ENCODE assay signal across 3 cellular contexts in the genomic region with DNA sequence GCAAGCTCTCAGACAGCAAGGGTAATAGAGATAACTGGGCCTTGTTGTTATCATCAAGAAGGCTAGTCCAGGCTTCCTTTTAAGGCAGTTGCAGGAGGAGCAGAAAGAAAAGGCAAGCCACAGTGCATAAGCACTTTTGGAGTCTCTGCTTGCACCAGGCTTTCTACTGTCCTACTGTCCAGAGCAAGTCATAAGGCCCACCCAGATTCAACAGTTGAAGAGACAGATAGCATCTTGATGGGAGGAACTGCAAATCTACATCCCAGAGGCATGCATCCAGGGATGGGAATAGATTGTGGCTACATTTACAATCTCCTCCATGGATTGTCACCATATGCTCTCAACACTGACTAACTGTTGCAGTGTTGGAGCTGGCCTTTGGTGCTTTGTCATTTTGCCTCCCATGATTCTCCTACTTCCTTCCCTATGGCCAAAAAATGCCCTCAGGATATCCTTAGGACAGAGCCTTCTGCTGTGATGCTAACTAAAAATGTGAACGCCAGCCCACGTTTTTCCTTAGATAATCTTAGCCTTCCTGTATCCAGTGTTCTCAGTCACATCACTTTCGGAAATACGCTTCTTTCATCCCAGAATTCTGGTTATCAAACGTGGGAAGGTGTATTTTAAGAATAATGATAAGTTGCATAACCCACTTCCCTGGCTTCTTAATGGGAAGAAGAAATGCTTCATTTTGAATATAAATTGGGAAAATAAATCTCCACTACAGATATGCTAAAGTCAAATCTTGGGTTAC.
TF ChIP-seq lines count a peak whose summit lies in the region.

No MANE protein-coding gene starts in this region.

TF ChIP-seq in liver, 16 proteins besides CTCF, POLR2A, EP300 and RAD21:
- peak; percentile 24 for TF ChIP-seq NR2F2 (IDR thresholded peaks at IDR 0.05)
- TF ChIP-seq, protein P1, sequence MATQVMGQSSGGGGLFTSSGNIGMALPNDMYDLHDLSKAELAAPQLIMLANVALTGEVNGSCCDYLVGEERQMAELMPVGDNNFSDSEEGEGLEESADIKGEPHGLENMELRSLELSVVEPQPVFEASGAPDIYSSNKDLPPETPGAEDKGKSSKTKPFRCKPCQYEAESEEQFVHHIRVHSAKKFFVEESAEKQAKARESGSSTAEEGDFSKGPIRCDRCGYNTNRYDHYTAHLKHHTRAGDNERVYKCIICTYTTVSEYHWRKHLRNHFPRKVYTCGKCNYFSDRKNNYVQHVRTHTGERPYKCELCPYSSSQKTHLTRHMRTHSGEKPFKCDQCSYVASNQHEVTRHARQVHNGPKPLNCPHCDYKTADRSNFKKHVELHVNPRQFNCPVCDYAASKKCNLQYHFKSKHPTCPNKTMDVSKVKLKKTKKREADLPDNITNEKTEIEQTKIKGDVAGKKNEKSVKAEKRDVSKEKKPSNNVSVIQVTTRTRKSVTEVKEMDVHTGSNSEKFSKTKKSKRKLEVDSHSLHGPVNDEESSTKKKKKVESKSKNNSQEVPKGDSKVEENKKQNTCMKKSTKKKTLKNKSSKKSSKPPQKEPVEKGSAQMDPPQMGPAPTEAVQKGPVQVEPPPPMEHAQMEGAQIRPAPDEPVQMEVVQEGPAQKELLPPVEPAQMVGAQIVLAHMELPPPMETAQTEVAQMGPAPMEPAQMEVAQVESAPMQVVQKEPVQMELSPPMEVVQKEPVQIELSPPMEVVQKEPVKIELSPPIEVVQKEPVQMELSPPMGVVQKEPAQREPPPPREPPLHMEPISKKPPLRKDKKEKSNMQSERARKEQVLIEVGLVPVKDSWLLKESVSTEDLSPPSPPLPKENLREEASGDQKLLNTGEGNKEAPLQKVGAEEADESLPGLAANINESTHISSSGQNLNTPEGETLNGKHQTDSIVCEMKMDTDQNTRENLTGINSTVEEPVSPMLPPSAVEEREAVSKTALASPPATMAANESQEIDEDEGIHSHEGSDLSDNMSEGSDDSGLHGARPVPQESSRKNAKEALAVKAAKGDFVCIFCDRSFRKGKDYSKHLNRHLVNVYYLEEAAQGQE (IDR thresholded peaks at IDR 0.05) = no peak
- TF ChIP-seq, protein P2, sequence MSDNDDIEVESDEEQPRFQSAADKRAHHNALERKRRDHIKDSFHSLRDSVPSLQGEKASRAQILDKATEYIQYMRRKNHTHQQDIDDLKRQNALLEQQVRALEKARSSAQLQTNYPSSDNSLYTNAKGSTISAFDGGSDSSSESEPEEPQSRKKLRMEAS (IDR thresholded peaks at IDR 0.05) = peak; percentile 44

TF ChIP-seq in HepG2, 621 proteins besides CTCF, POLR2A, EP300 and RAD21:
- TF ChIP-seq GLI4 (CRISPR knock-in tag; IDR thresholded peaks at IDR 0.05; ENCODE audit: borderline replicate concordance) (no peak), CREM (IDR thresholded peaks at IDR 0.05) (no peak), CREM (CRISPR knock-in tag; IDR thresholded peaks at IDR 0.05) (no peak), RFX1 (IDR thresholded peaks at IDR 0.05) (no peak)
- TF ChIP-seq, protein P3, sequence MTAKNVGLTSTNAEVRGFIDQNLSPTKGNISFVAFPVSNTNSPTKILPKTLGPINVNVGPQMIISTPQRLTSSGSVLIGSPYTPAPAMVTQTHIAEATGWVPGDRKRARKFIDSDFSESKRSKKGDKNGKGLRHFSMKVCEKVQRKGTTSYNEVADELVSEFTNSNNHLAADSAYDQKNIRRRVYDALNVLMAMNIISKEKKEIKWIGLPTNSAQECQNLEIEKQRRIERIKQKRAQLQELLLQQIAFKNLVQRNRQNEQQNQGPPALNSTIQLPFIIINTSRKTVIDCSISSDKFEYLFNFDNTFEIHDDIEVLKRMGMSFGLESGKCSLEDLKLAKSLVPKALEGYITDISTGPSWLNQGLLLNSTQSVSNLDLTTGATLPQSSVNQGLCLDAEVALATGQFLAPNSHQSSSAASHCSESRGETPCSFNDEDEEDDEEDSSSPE (CRISPR knock-in tag; IDR thresholded peaks at IDR 0.05) = no peak
- TF ChIP-seq, protein P4, sequence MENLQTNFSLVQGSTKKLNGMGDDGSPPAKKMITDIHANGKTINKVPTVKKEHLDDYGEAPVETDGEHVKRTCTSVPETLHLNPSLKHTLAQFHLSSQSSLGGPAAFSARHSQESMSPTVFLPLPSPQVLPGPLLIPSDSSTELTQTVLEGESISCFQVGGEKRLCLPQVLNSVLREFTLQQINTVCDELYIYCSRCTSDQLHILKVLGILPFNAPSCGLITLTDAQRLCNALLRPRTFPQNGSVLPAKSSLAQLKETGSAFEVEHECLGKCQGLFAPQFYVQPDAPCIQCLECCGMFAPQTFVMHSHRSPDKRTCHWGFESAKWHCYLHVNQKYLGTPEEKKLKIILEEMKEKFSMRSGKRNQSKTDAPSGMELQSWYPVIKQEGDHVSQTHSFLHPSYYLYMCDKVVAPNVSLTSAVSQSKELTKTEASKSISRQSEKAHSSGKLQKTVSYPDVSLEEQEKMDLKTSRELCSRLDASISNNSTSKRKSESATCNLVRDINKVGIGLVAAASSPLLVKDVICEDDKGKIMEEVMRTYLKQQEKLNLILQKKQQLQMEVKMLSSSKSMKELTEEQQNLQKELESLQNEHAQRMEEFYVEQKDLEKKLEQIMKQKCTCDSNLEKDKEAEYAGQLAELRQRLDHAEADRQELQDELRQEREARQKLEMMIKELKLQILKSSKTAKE (CRISPR knock-in tag; IDR thresholded peaks at IDR 0.05; ENCODE audit: borderline replicate concordance) = no peak
- TF ChIP-seq, protein P5, sequence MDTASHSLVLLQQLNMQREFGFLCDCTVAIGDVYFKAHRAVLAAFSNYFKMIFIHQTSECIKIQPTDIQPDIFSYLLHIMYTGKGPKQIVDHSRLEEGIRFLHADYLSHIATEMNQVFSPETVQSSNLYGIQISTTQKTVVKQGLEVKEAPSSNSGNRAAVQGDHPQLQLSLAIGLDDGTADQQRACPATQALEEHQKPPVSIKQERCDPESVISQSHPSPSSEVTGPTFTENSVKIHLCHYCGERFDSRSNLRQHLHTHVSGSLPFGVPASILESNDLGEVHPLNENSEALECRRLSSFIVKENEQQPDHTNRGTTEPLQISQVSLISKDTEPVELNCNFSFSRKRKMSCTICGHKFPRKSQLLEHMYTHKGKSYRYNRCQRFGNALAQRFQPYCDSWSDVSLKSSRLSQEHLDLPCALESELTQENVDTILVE (CRISPR knock-in tag; IDR thresholded peaks at IDR 0.05) = no peak
TF ChIP-seq in HepG2: peak in this region for 0.

TF ChIP-seq in H1, 55 proteins besides CTCF, POLR2A, EP300 and RAD21:
- TF ChIP-seq CBX8 (IDR thresholded peaks at IDR 0.05; ENCODE audit: borderline replicate concordance, low read depth, low read length) (no peak), JUND (IDR thresholded peaks at IDR 0.05; ENCODE audit: low read length) (no peak), KDM4A (IDR thresholded peaks at IDR 0.05; ENCODE audit: low read depth, low read length, severe bottlenecking) (no peak), YY1 (IDR thresholded peaks at IDR 0.05; ENCODE audit: low read depth, low read length) (no peak), HDAC2 (IDR thresholded peaks at IDR 0.05; ENCODE audit: borderline replicate concordance in 1 of 2, low read depth in 2 of 2, low read length in 2 of 2) (no peak), MAFK (IDR thresholded peaks at IDR 0.05; ENCODE audit: low read depth, low read length) (no peak), CHD2 (IDR thresholded peaks at IDR 0.05; ENCODE audit: low read length) (no peak)
- TF ChIP-seq, protein P6, sequence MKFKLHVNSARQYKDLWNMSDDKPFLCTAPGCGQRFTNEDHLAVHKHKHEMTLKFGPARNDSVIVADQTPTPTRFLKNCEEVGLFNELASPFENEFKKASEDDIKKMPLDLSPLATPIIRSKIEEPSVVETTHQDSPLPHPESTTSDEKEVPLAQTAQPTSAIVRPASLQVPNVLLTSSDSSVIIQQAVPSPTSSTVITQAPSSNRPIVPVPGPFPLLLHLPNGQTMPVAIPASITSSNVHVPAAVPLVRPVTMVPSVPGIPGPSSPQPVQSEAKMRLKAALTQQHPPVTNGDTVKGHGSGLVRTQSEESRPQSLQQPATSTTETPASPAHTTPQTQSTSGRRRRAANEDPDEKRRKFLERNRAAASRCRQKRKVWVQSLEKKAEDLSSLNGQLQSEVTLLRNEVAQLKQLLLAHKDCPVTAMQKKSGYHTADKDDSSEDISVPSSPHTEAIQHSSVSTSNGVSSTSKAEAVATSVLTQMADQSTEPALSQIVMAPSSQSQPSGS (IDR thresholded peaks at IDR 0.05; ENCODE audit: low read length) = no peak
TF ChIP-seq in H1: peak in this region for 0.
